8 cellular contexts compared by ENCODE assay signal in genomic region chr10:68721673-68721963, GRCh38. TPM values are rescaled to one million over a fixed set of nuclear protein-coding genes. Genes with fewer than 3 reads are reported as not detected.
DNase-seq lines count a peak whose midpoint lies in the region; ATAC-seq and TF ChIP-seq lines count a peak whose summit lies in the region.

No MANE protein-coding gene starts in this region.

- H3K4me3 ChIP-seq in DOHH2 (ENCODE audit: low read length) (peak overlapping the region; percentile 88), suprapubic skin (peak overlapping the region; percentile 68)

- POLR2A ChIA-PET in activated naive CD8-positive, alpha-beta T cell treated with anti-CD3 and anti-CD28 coated beads, Interleukin-2, amount 10 ng/mL, durations not matched to agents 7 days and 5 days (lab: Charles Lee), result interaction anchor here (0.5 to 1.6 kb wide), 10 partner anchors 9 to 390 kb away, joined by 3 to 7 read pairs (median 4); partner anchors contain the start of genes DNA2, HNRNPH3, PBLD and STOX1

- no peaks in the 10 kb centered on the region for H3K9me2 ChIP-seq in DOHH2 (replicated peaks; ENCODE audit: control insufficient read depth, low read length)

- no peaks in the 10 kb centered on the region for H3K27me3 ChIP-seq in DOHH2 (ENCODE audit: control insufficient read depth, low read length)
- H3K27me3 ChIP-seq in suprapubic skin, result no peaks in the 10 kb centered on the region

- peak overlapping the region; percentile 47 for H3K27ac ChIP-seq in DOHH2 (ENCODE audit: low read depth, low read length)
- peak overlapping the region; percentile 93 for H3K27ac ChIP-seq in suprapubic skin

- no peak for TF ChIP-seq EP300 in suprapubic skin (IDR thresholded peaks at IDR 0.05)

- peaks cover 47% of the 10 kb centered on the region for H3K36me3 ChIP-seq in DOHH2 (ENCODE audit: control insufficient read depth, low read length)
- H3K36me3 ChIP-seq in suprapubic skin, result peaks cover 33% of the 10 kb centered on the region

- TF ChIP-seq CTCF in DOHH2 (IDR thresholded peaks at IDR 0.05; ENCODE audit: low read depth, low read length, poor library complexity, severe bottlenecking) (no peak), suprapubic skin (IDR thresholded peaks at IDR 0.05) (no peak)

- H3K79me2 ChIP-seq in DOHH2 (ENCODE audit: control insufficient read depth, low read length), result peaks cover 53% of the 10 kb centered on the region

- no peak for TF ChIP-seq POLR2A in suprapubic skin (IDR thresholded peaks at IDR 0.05)

- peaks cover 2% of the 10 kb centered on the region for H3K27me3 Mint-ChIP-seq in activated naive CD8-positive, alpha-beta T cell treated with anti-CD3 and anti-CD28 coated beads, Interleukin-2, amount 10 ng/mL, durations not matched to agents 7 days and 5 days

- 1% methylated on average over 23 of the region's 23 CpGs for WGBS in suprapubic skin

- H3K27ac Mint-ChIP-seq in activated naive CD8-positive, alpha-beta T cell treated with anti-CD3 and anti-CD28 coated beads, Interleukin-2, amount 10 ng/mL, durations not matched to agents 7 days and 5 days, result peak overlapping the region; percentile 88

- no peaks in the 10 kb centered on the region for H3F3A ChIP-seq in DOHH2 (ENCODE audit: control insufficient read depth, insufficient read depth)

- ATAC-seq in HG02870 (IDR thresholded peaks at IDR 0.05; ENCODE audit: unreplicated experiment) (peak; percentile 14), HG03045 (IDR thresholded peaks at IDR 0.05; ENCODE audit: unreplicated experiment) (no peak)
- no peak for ATAC-seq in activated naive CD8-positive, alpha-beta T cell treated with anti-CD3 and anti-CD28 coated beads, Interleukin-2, amount 10 ng/mL, durations not matched to agents 7 days and 5 days (ENCODE audit: low read depth)

- H3K9me3 ChIP-seq in DOHH2 (ENCODE audit: control insufficient read depth, insufficient read depth, low read length) (no peaks in the 10 kb centered on the region), suprapubic skin (no peaks in the 10 kb centered on the region)

- no peaks in the 10 kb centered on the region for H3K9me3 Mint-ChIP-seq in activated naive CD8-positive, alpha-beta T cell treated with anti-CD3 and anti-CD28 coated beads, Interleukin-2, amount 10 ng/mL, durations not matched to agents 7 days and 5 days

- DNase-seq in activated naive CD8-positive, alpha-beta T cell treated with anti-CD3 and anti-CD28 coated beads, Interleukin-2, amount 10 ng/mL, durations not matched to agents 7 days and 5 days, result no peak
- DNase-seq in iPS-NIHi7 (ENCODE audit: extremely low spot score), result peak; percentile 39
- DNase-seq in suprapubic skin (ENCODE audit: low spot score in 2 of 2), result no peak
- DNase-seq in NCI-H1694 (lab: John Stamatoyannopoulos, UW), result no peak
- no peak for DNase-seq in NCI-H2081 treated with DMSO at 0.1 percent for 48 hours (lab: John Stamatoyannopoulos, UW)

- peak overlapping the region; percentile 99 for H3K4me3 Mint-ChIP-seq in activated naive CD8-positive, alpha-beta T cell treated with anti-CD3 and anti-CD28 coated beads, Interleukin-2, amount 10 ng/mL, durations not matched to agents 7 days and 5 days

- H3K36me3 Mint-ChIP-seq in activated naive CD8-positive, alpha-beta T cell treated with anti-CD3 and anti-CD28 coated beads, Interleukin-2, amount 10 ng/mL, durations not matched to agents 7 days and 5 days, result peaks cover 9% of the 10 kb centered on the region

- H3K4me1 ChIP-seq in DOHH2 (ENCODE audit: control insufficient read depth, low read length) (peaks cover 11% of the 10 kb centered on the region), suprapubic skin (peaks cover 12% of the 10 kb centered on the region)

- H3K4me2 ChIP-seq in DOHH2 (ENCODE audit: low read length), result peak overlapping the region; percentile 88

- H4K20me1 ChIP-seq in DOHH2 (ENCODE audit: control insufficient read depth, insufficient read depth, low read depth, low read length), result no peaks in the 10 kb centered on the region

- H3K4me1 Mint-ChIP-seq in activated naive CD8-positive, alpha-beta T cell treated with anti-CD3 and anti-CD28 coated beads, Interleukin-2, amount 10 ng/mL, durations not matched to agents 7 days and 5 days, result peaks cover 12% of the 10 kb centered on the region

RNA-seq across cellular contexts. Expression of gene CCAR1, which starts 0.6 kb away (rescaled TPM):
- 10 to 100 TPM; 68.6 to 93.5 TPM for total RNA-seq in activated naive CD8-positive, alpha-beta T cell treated with anti-CD3 and anti-CD28 coated beads, Interleukin-2, amount 10 ng/mL, durations not matched to agents 7 days and 5 days
- 100 to 1,000 TPM in 1 of 4 donors, 10 to 100 TPM in 3; 34.8 to 103 (median 43.8) TPM for total RNA-seq in suprapubic skin
